1 cellular context compared by ENCODE assay signal in the genomic region with DNA sequence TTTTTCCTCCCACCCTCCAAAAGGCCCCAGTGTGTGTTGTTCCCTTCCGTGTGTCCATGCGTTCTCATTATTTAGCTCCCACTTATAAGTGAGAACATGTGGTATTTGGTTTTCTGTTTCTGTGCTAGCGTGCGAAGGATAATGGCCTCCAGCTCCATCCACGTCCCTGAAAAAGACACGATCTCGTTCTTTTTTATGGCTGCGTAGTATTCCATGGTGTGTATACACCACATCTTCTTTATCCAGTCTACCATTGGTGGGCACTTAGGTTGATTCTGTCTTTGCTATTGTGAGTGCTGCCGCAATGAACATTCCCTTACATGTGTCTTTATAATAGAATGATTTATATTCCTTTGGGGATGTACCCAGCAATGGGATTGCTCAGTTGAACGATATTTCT.
A peak's percentile ranks its signal among the peaks of the same experiment; 100 is the strongest.
TF ChIP-seq lines count a peak whose summit lies in the region.

No MANE protein-coding gene starts in this region.

TF ChIP-seq in K562, 482 proteins besides CTCF, POLR2A, EP300 and RAD21 (continued from another document):
- TF ChIP-seq, protein P1, sequence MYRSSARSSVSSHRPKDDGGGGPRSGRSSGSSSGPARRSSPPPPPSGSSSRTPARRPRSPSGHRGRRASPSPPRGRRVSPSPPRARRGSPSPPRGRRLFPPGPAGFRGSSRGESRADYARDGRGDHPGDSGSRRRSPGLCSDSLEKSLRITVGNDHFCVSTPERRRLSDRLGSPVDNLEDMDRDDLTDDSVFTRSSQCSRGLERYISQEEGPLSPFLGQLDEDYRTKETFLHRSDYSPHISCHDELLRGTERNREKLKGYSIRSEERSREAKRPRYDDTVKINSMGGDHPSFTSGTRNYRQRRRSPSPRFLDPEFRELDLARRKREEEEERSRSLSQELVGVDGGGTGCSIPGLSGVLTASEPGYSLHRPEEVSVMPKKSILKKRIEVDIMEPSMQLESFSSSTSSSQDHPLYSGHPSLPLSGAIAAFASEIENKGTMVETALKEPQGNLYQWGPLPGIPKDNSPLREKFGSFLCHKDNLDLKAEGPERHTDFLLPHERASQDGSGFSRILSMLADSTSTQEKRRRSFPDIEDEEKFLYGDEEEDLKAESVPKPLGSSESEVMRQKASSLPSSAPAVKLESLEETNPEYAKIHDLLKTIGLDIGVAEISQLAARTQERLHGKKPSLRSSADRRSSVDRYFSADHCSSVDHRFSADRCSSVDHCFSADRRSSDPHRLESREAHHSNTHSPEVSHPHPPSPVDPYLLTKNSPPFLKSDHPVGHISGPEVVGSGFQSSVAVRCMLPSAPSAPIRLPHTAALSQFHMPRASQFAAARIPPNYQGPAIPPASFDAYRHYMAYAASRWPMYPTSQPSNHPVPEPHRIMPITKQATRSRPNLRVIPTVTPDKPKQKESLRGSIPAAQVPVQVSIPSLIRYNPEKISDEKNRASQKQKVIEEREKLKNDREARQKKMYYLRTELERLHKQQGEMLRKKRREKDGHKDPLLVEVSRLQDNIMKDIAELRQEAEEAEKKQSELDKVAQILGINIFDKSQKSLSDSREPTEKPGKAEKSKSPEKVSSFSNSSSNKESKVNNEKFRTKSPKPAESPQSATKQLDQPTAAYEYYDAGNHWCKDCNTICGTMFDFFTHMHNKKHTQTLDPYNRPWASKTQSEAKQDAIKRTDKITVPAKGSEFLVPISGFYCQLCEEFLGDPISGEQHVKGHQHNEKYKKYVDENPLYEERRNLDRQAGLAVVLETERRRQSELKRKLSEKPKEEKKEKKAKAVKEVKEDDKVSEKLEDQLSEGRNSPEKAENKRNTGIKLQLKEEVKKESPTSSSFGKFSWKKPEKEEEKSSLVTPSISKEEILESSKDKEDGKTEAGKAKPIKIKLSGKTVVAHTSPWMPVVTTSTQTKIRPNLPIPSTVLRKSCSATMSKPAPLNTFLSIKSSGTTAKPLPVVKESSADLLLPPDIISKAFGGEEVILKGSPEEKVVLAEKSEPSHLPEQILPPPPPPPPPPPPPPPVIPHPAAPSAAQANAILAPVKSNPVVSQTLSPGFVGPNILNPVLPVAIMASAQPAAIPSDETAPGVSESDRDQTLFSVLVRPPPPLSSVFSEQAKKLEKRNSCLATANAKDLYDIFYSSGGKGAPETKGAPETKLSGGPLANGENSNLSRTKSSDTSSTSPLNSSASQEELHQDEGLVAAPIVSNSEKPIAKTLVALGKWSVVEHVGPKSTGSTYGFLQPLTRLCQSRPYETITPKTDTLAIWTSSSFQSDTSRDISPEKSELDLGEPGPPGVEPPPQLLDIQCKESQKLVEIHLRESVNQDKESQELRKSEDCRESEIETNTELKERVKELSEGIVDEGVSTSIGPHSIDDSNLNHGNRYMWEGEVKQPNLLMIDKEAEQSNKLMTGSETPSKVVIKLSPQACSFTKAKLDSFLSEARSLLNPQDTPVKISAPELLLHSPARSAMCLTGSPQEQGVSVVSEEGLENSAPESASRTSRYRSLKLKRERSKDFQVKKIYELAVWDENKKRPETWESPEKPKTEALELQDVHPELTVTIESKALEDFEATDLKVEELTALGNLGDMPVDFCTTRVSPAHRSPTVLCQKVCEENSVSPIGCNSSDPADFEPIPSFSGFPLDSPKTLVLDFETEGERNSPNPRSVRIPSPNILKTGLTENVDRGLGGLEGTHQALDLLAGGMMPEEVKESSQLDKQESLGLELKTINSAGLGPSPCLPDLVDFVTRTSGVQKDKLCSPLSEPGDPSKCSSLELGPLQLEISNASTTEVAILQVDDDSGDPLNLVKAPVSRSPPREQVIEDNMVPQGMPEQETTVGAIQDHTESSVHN (IDR thresholded peaks at IDR 0.05; ENCODE audit: borderline replicate concordance in 1 of 2, low read depth in 1 of 2), result no peak
- TF ChIP-seq SMAD4 (CRISPR knock-in tag; conservative IDR thresholded peaks at IDR 0.05) (no peak), KDM1A (IDR thresholded peaks at IDR 0.05) (0 out of 4 replicates have a peak, but pooled peaks of 1 of the 2 experiments have one; percentile 19), RBM25 (IDR thresholded peaks at IDR 0.05; ENCODE audit: low read depth, low read length, severe bottlenecking) (peak; percentile 38), ZNF668 (CRISPR knock-in tag; IDR thresholded peaks at IDR 0.05) (no peak), ZNF444 (CRISPR knock-in tag; IDR thresholded peaks at IDR 0.05) (no peak), THRAP3 (IDR thresholded peaks at IDR 0.05; ENCODE audit: borderline replicate concordance) (no peak), ELF1 (tag; IDR thresholded peaks at IDR 0.05) (no peak), JUN (IDR thresholded peaks at IDR 0.05; ENCODE audit: borderline replicate concordance, low read depth, low read length) (no peak), JUN (CRISPR knock-in tag; IDR thresholded peaks at IDR 0.05; ENCODE audit: borderline replicate concordance) (no peak), LEF1 (IDR thresholded peaks at IDR 0.05) (no peak), BACH1 (tag; IDR thresholded peaks at IDR 0.05) (no peak), ZNF146 (CRISPR knock-in tag; IDR thresholded peaks at IDR 0.05; ENCODE audit: unreplicated experiment) (peak; percentile 87), SLC30A9 (CRISPR knock-in tag; IDR thresholded peaks at IDR 0.05) (no peak), SMARCE1 (IDR thresholded peaks at IDR 0.05) (no peak), ZSCAN32 (CRISPR knock-in tag; IDR thresholded peaks at IDR 0.05) (no peak), CTBP1 (IDR thresholded peaks at IDR 0.05; ENCODE audit: borderline replicate concordance) (no peak), MCM3 (IDR thresholded peaks at IDR 0.05) (no peak), CREB1 (IDR thresholded peaks at IDR 0.05) (no peak), CREB1 (CRISPR knock-in tag; IDR thresholded peaks at IDR 0.05) (no peak)
- TF ChIP-seq, protein P2, sequence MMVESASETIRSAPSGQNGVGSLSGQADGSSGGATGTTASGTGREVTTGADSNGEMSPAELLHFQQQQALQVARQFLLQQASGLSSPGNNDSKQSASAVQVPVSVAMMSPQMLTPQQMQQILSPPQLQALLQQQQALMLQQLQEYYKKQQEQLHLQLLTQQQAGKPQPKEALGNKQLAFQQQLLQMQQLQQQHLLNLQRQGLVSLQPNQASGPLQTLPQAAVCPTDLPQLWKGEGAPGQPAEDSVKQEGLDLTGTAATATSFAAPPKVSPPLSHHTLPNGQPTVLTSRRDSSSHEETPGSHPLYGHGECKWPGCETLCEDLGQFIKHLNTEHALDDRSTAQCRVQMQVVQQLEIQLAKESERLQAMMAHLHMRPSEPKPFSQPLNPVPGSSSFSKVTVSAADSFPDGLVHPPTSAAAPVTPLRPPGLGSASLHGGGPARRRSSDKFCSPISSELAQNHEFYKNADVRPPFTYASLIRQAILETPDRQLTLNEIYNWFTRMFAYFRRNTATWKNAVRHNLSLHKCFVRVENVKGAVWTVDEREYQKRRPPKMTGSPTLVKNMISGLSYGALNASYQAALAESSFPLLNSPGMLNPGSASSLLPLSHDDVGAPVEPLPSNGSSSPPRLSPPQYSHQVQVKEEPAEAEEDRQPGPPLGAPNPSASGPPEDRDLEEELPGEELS (CRISPR knock-in tag; IDR thresholded peaks at IDR 0.05; ENCODE audit: borderline replicate concordance), result no peak
- TF ChIP-seq, protein P3, sequence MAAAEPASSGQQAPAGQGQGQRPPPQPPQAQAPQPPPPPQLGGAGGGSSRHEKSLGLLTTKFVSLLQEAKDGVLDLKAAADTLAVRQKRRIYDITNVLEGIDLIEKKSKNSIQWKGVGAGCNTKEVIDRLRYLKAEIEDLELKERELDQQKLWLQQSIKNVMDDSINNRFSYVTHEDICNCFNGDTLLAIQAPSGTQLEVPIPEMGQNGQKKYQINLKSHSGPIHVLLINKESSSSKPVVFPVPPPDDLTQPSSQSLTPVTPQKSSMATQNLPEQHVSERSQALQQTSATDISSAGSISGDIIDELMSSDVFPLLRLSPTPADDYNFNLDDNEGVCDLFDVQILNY (CRISPR knock-in tag; IDR thresholded peaks at IDR 0.05), result no peak
- TF ChIP-seq, protein P4, sequence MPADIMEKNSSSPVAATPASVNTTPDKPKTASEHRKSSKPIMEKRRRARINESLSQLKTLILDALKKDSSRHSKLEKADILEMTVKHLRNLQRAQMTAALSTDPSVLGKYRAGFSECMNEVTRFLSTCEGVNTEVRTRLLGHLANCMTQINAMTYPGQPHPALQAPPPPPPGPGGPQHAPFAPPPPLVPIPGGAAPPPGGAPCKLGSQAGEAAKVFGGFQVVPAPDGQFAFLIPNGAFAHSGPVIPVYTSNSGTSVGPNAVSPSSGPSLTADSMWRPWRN (IDR thresholded peaks at IDR 0.05; ENCODE audit: low read depth), result no peak
- TF ChIP-seq, protein P5, sequence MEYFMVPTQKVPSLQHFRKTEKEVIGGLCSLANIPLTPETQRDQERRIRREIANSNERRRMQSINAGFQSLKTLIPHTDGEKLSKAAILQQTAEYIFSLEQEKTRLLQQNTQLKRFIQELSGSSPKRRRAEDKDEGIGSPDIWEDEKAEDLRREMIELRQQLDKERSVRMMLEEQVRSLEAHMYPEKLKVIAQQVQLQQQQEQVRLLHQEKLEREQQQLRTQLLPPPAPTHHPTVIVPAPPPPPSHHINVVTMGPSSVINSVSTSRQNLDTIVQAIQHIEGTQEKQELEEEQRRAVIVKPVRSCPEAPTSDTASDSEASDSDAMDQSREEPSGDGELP (CRISPR knock-in tag; IDR thresholded peaks at IDR 0.05; ENCODE audit: borderline replicate concordance), result no peak
- TF ChIP-seq, protein P6, sequence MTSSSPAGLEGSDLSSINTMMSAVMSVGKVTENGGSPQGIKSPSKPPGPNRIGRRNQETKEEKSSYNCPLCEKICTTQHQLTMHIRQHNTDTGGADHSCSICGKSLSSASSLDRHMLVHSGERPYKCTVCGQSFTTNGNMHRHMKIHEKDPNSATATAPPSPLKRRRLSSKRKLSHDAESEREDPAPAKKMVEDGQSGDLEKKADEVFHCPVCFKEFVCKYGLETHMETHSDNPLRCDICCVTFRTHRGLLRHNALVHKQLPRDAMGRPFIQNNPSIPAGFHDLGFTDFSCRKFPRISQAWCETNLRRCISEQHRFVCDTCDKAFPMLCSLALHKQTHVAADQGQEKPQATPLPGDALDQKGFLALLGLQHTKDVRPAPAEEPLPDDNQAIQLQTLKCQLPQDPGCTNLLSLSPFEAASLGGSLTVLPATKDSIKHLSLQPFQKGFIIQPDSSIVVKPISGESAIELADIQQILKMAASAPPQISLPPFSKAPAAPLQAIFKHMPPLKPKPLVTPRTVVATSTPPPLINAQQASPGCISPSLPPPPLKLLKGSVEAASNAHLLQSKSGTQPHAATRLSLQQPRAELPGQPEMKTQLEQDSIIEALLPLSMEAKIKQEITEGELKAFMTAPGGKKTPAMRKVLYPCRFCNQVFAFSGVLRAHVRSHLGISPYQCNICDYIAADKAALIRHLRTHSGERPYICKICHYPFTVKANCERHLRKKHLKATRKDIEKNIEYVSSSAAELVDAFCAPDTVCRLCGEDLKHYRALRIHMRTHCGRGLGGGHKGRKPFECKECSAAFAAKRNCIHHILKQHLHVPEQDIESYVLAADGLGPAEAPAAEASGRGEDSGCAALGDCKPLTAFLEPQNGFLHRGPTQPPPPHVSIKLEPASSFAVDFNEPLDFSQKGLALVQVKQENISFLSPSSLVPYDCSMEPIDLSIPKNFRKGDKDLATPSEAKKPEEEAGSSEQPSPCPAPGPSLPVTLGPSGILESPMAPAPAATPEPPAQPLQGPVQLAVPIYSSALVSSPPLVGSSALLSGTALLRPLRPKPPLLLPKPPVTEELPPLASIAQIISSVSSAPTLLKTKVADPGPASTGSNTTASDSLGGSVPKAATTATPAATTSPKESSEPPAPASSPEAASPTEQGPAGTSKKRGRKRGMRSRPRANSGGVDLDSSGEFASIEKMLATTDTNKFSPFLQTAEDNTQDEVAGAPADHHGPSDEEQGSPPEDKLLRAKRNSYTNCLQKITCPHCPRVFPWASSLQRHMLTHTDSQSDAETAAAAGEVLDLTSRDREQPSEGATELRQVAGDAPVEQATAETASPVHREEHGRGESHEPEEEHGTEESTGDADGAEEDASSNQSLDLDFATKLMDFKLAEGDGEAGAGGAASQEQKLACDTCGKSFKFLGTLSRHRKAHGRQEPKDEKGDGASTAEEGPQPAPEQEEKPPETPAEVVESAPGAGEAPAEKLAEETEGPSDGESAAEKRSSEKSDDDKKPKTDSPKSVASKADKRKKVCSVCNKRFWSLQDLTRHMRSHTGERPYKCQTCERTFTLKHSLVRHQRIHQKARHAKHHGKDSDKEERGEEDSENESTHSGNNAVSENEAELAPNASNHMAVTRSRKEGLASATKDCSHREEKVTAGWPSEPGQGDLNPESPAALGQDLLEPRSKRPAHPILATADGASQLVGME (CRISPR knock-in tag; IDR thresholded peaks at IDR 0.05), result no peak
